ENCODE assay signal across 9 cellular contexts in genomic region chr11:117876049-117876340, GRCh38. TPM values are rescaled to one million over a fixed set of nuclear protein-coding genes. Genes with fewer than 3 reads are reported as not detected.
DNase-seq lines count a peak whose midpoint lies in the region; ATAC-seq and TF ChIP-seq lines count a peak whose summit lies in the region.
"Had no signal": no experiment of that assay in that cellular context is flagged by ENCODE, and none has a peak within 500 bp of the region (broad histone marks: within the 10 kb centered on the region; RNA-seq: fewer than 3 reads in every experiment).

No MANE protein-coding gene starts in this region.

- H3K79me1 ChIP-seq in H9 (ENCODE audit: insufficient read depth, low read depth, low read length, poor library complexity, severe bottlenecking) = no peaks in the 10 kb centered on the region

- WGBS in H9 (ENCODE audit: extremely low coverage, insufficient read length, low lambda C conversion rate) = no CpG with 5 or more reads among the region's 10 CpGs
- WGBS in right cardiac atrium = under 1% methylated on average over 10 of the region's 10 CpGs
- 1% methylated on average over 10 of the region's 10 CpGs for WGBS in sigmoid colon, 2 donors

- no peak for TF ChIP-seq EP300 in sigmoid colon (IDR thresholded peaks at IDR 0.05)

- H3K36me3 ChIP-seq in WERI-Rb-1 (no peaks in the 10 kb centered on the region), sigmoid colon (no peaks in the 10 kb centered on the region)

- peaks cover 42 to 59% of the 10 kb centered on the region in 2 experiments for H3K4me1 Mint-ChIP-seq in H9

- peak overlapping the region; percentile 80 to 97 for H3K4me3 Mint-ChIP-seq in H9

- H3K27me3 ChIP-seq in H9 (ENCODE audit: insufficient read depth, low read length) (no peaks in the 10 kb centered on the region; the same call in 1 of the 2 replicates), WERI-Rb-1 (ENCODE audit: insufficient read depth, low read depth, severe bottlenecking) (no peaks in the 10 kb centered on the region), right cardiac atrium (ENCODE audit: control insufficient read depth, insufficient read depth) (no peaks in the 10 kb centered on the region), sigmoid colon (no peaks in the 10 kb centered on the region)

- no peak for TF ChIP-seq CTCF in H9 (conservative IDR thresholded peaks at IDR 0.05)
- no peak for TF ChIP-seq CTCF in WERI-Rb-1 (IDR thresholded peaks at IDR 0.05; ENCODE audit: low read depth, low read length)
- TF ChIP-seq CTCF in sigmoid colon (IDR thresholded peaks at IDR 0.05) = no peak
- no peak for TF ChIP-seq CTCF in RWPE1 (conservative IDR thresholded peaks at IDR 0.05; ENCODE audit: low read depth)

- no peak overlapping the region for H3K18ac ChIP-seq in H9 (ENCODE audit: insufficient read length, low read depth, low read length)

- H3K4ac ChIP-seq in H9 (ENCODE audit: low read depth, low read length) = no peak overlapping the region

- no peak overlapping the region for H3K56ac ChIP-seq in H9 (ENCODE audit: insufficient read length, low read depth, low read length)

- no peak overlapping the region for H2AFZ ChIP-seq in H9 (ENCODE audit: low read length)

- H2BK120ac ChIP-seq in H9 (ENCODE audit: low read depth, low read length, poor library complexity, severe bottlenecking) = no peak overlapping the region

- H2BK15ac ChIP-seq in H9 (ENCODE audit: low read depth, low read length) = no peak overlapping the region

- H3K23ac ChIP-seq in H9 (ENCODE audit: insufficient read length, low read depth, low read length) = no peak overlapping the region

- H4K91ac ChIP-seq in H9 (ENCODE audit: insufficient read length, low read depth, low read length) = no peak overlapping the region

- H3K9ac ChIP-seq in H9 (ENCODE audit: extremely low read depth, insufficient read length, low read length) = peak overlapping the region; percentile 28

- H2BK12ac ChIP-seq in H9 (ENCODE audit: insufficient read length, low read depth, low read length) = no peak overlapping the region

- H3K27ac Mint-ChIP-seq in H9 = peak overlapping the region in 1 of 3 experiments; percentile 79; a peak in 1 of 7 replicates

- no peaks in the 10 kb centered on the region for H3K9me3 Mint-ChIP-seq in H9

- peaks cover 19% of the 10 kb centered on the region for H3K23me2 ChIP-seq in H9 (ENCODE audit: insufficient read length, low read depth, low read length, poor library complexity, severe bottlenecking)

- no peak overlapping the region for H4K5ac ChIP-seq in H9 (ENCODE audit: insufficient read length, low read depth, low read length)

- peaks cover 0 to 3% (median 2%) of the 10 kb centered on the region in 3 experiments; a peak in 1 of 7 replicates for H3K36me3 Mint-ChIP-seq in H9 (ENCODE audit: insufficient read depth in 1 of 3, low read depth in 3 of 3)

- no peak overlapping the region for H3T11ph ChIP-seq in H9 (ENCODE audit: low read length)

- H3K14ac ChIP-seq in H9 (ENCODE audit: insufficient read depth, low read length) = peak overlapping the region; percentile 14; the same call in 1 of the 2 replicates

- no peak overlapping the region for H2BK20ac ChIP-seq in H9 (ENCODE audit: low read depth, low read length, poor library complexity, severe bottlenecking)

- ATAC-seq in right cardiac atrium (peak in 1 of 2 donors; percentile 1), HG02981 (IDR thresholded peaks at IDR 0.05; ENCODE audit: unreplicated experiment) (no peak), HG02610 (IDR thresholded peaks at IDR 0.05; ENCODE audit: unreplicated experiment) (no peak)

- CTCF ChIA-PET in RWPE1 (lab: Yijun Ruan, JAX) = interaction anchor here (0.6 kb wide), 2 partner anchors 169 to 520 kb away, joined by 3 to 4 read pairs; no protein-coding TSS in a partner anchor

- peaks cover 6% of the 10 kb centered on the region; the same call in 1 of the 2 replicates for H3K4me1 ChIP-seq in H9 (ENCODE audit: insufficient read depth, low read length)
- H3K4me1 ChIP-seq in right cardiac atrium (ENCODE audit: control insufficient read depth, insufficient read depth, low read length) = peaks cover 13% of the 10 kb centered on the region
- H3K4me1 ChIP-seq in sigmoid colon = peaks cover 0 to 73% (median 64%) of the 10 kb centered on the region in 4 donors

- DNase-seq in H9 = no peak
- DNase-seq in WERI-Rb-1 = no peak
- no peak for DNase-seq in right cardiac atrium
- no peak for DNase-seq in sigmoid colon
- no peak for DNase-seq in DMS 273 (lab: John Stamatoyannopoulos, UW; ENCODE audit: unreplicated experiment)
- no peak for DNase-seq in RWPE1 (ENCODE audit: low spot score)

- H3K27me3 Mint-ChIP-seq in H9 (ENCODE audit: low read depth) = peaks cover 88% of the 10 kb centered on the region

- no peak overlapping the region for H4K8ac ChIP-seq in H9 (replicated peaks; ENCODE audit: insufficient read length, low read depth, low read length)

- no peaks in the 10 kb centered on the region for H4K20me1 ChIP-seq in H9 (ENCODE audit: control insufficient read depth, insufficient read depth, insufficient read length)

- H3K4me3 ChIP-seq in WERI-Rb-1 (ENCODE audit: low read depth, low read length) (peak overlapping the region; percentile 79), right cardiac atrium (ENCODE audit: low read length) (peak overlapping the region; percentile 71), sigmoid colon (peak overlapping the region; percentile 74 to 90 (median 80))

- POLR2A ChIA-PET in RWPE1 (lab: Yijun Ruan, JAX; ENCODE audit: low non-redundant PET) = no interaction called here

- H3K9me3 ChIP-seq in H9 (ENCODE audit: control insufficient read depth, low read depth, low read length) = no peaks in the 10 kb centered on the region
- no peaks in the 10 kb centered on the region for H3K9me3 ChIP-seq in WERI-Rb-1 (ENCODE audit: severe bottlenecking)
- H3K9me3 ChIP-seq in right cardiac atrium (ENCODE audit: control insufficient read depth, low read length) = no peaks in the 10 kb centered on the region
- no peaks in the 10 kb centered on the region for H3K9me3 ChIP-seq in sigmoid colon

- intact Hi-C loops in right cardiac atrium (cut with DNase I) = no loop called here
- intact Hi-C loops in sigmoid colon (cut with DNase I) = no loop called here

- H2AK5ac ChIP-seq in H9 (ENCODE audit: insufficient read length, low read length) = no peak overlapping the region

- no peak for TF ChIP-seq POLR2A in sigmoid colon (IDR thresholded peaks at IDR 0.05)

- H2BK5ac ChIP-seq in H9 (ENCODE audit: insufficient read length, low read length) = no peak overlapping the region

- H3K79me2 ChIP-seq in H9 (ENCODE audit: insufficient read depth, low read length) = no peaks in the 10 kb centered on the region

- peak overlapping the region; percentile 80 for H3K4me2 ChIP-seq in H9 (ENCODE audit: insufficient read depth, insufficient read length, low read length)

- H3K27ac ChIP-seq in H9 (ENCODE audit: insufficient read length, low read depth, low read length) (no peak overlapping the region), WERI-Rb-1 (peak overlapping the region; percentile 91), right cardiac atrium (ENCODE audit: low read length) (peak overlapping the region; percentile 60), sigmoid colon (peak overlapping the region; percentile 76 to 96 (median 92)), RWPE1 (no peak overlapping the region)

RNA-seq across cellular contexts. Expression of gene FXYD6, which starts 0.5 kb away (rescaled TPM):
- total RNA-seq in H9 (2021) (16.3 and 18.3 TPM in 2 replicates), right cardiac atrium (10 to 100 TPM; 36.1 to 47.8 (median 40.9) TPM), sigmoid colon (100 to 1,000 TPM; 243 to 305 (median 271) TPM)
- polyA plus RNA-seq in right cardiac atrium (54.1 TPM), sigmoid colon (10 to 100 TPM; 12.3 to 46.4 (median 31.2) TPM)
- total RNA-seq: T-helper 1 cell treated with Interleukin-12 subunit alpha and Interleukin-12 subunit beta and Interleukin-4 antibody, amounts not matched to agents 30 ng/mL and 1 ng/mL, for 36 hours had no signal

RNA-seq across cellular contexts. Expression of gene FXYD2, which starts 51.5 kb away (rescaled TPM):
- 0.70 and 0.79 TPM in 2 replicates for total RNA-seq in H9 (2021)
- 1 to 10 TPM; 1.1 to 4.0 (median 1.9) TPM for total RNA-seq in right cardiac atrium
- polyA plus RNA-seq in right cardiac atrium = 2.1 TPM
- total RNA-seq in sigmoid colon = 1 to 10 TPM; 3.2 to 6.6 (median 4.4) TPM
- 1 to 10 TPM in 2 of 3 donors, not detected in 1; 3.6 to 4.2 TPM for polyA plus RNA-seq in sigmoid colon

RNA-seq across cellular contexts. Expression of gene TMPRSS13, which starts 53.2 kb away (rescaled TPM):
- total RNA-seq in H9 (2021) (0.35 and 0.50 TPM in 2 replicates), right cardiac atrium (under 1 TPM in 1 of 4 donors, not detected in 3; 0.11 TPM), sigmoid colon (not detected)
- polyA plus RNA-seq in right cardiac atrium (0.07 TPM), sigmoid colon (1 to 10 TPM in 2 of 3 donors, not detected in 1; 1.4 to 1.6 TPM)

Comparison
In these comparisons a context has a peak if more than half of its experiments do, and no peak if none do; other contexts are left out.
1. H3K27ac ChIP-seq: peak in WERI-Rb-1 (single experiment), right cardiac atrium (single experiment) and sigmoid colon (4 of 4); none in H9 (single experiment) and RWPE1 (single experiment).
2. RNA of gene FXYD6, which starts 0.5 kb away (total RNA-seq): 243 to 305 TPM in sigmoid colon; 36.1 to 47.8 TPM in right cardiac atrium and 16.3 to 18.3 TPM in H9; every median in the first group is over 4 times any median in the second.
3. Peak in every context shown above with its lines, with median percentiles within 50 percentile points of each other: H3K4me3 ChIP-seq.